ENCODE assay signal across 17 cellular contexts in the genomic region with DNA sequence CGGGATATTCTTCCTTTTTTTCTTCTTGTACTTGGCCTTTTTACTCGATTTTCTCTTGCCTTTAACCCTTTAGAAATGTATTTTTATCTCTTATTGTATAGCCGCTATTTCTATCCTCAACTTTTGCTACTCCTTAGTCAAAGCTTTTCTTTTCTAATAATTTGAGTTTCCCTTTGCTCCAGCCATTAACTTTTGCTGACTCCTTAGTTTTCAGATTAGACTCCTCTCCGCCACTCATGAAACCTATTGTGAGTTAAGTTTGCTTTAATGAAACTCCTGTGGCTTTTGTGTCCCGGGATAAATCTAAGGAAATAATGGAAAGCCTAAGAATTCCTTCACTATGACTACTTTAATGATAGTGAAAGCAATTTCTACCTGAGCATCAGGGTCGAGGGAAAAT.
DNase-seq lines count a peak whose midpoint lies in the region; ATAC-seq, FAIRE-seq and TF ChIP-seq lines count a peak whose summit lies in the region.
"Had no signal": no experiment of that assay in that cellular context is flagged by ENCODE, and none has a peak within 500 bp of the region (broad histone marks: within the 10 kb centered on the region; RNA-seq: fewer than 3 reads in every experiment).

No MANE protein-coding gene starts in this region.

- H2AFZ ChIP-seq in K562 (ENCODE audit: low read depth, low read length), result peak overlapping the region; percentile 40; the same call in 1 of the 2 replicates

- no peak for TF ChIP-seq EP300 in K562 (IDR thresholded peaks at IDR 0.05; ENCODE audit: low read length)
- no peak for TF ChIP-seq EP300 in sigmoid colon (IDR thresholded peaks at IDR 0.05)

- H3K9me3 ChIP-seq in heart right ventricle, result no peaks in the 10 kb centered on the region
- H3K9me3 ChIP-seq in K562 (replicated peaks; ENCODE audit: control insufficient read depth, insufficient read depth, low read depth, low read length), result no peaks in the 10 kb centered on the region
- H3K9me3 ChIP-seq in muscle layer of colon (ENCODE audit: low read length), result no peaks in the 10 kb centered on the region
- no peaks in the 10 kb centered on the region for H3K9me3 ChIP-seq in sigmoid colon
- no peaks in the 10 kb centered on the region for H3K9me3 ChIP-seq in naive thymus-derived CD4-positive, alpha-beta T cell (ENCODE audit: control insufficient read depth in 2 of 3, low read length in 3 of 3)
- H3K9me3 ChIP-seq: Peyer's patch had no signal

- H3K27ac ChIP-seq in heart right ventricle, result peak overlapping the region in 8 of 10 donors; percentile 2 to 67 (median 42)
- H3K27ac ChIP-seq in K562 (ENCODE audit: extremely low read depth, low read depth, low read length), result no peak overlapping the region
- H3K27ac ChIP-seq in muscle layer of colon (ENCODE audit: low read depth, low read length), result peak overlapping the region; percentile 10
- peak overlapping the region in 3 of 4 donors; percentile 0 to 52 (median 20) for H3K27ac ChIP-seq in sigmoid colon
- no peak overlapping the region for H3K27ac ChIP-seq in naive thymus-derived CD4-positive, alpha-beta T cell (ENCODE audit: low read depth, low read length)

- H3K79me2 ChIP-seq in K562 (ENCODE audit: control insufficient read depth, insufficient read depth, low read length), result no peaks in the 10 kb centered on the region

- in situ Hi-C loops in K562 (cut with MboI), result no loop called here

- H3K9ac ChIP-seq in K562 (ENCODE audit: insufficient read depth in 1 of 2, low read depth in 2 of 2, low read length in 2 of 2) (no peak overlapping the region), muscle layer of colon (ENCODE audit: low read length) (no peak overlapping the region)

- no peak overlapping the region for H3K4me3 Mint-ChIP-seq in naive thymus-derived CD4-positive, alpha-beta T cell

- TF ChIP-seq CTCF in heart right ventricle (IDR thresholded peaks at IDR 0.05) (no peak), K562 (IDR thresholded peaks at IDR 0.05 in 2 of 3, conservative IDR thresholded peaks at IDR 0.05 in 1 of 3; ENCODE audit: insufficient read depth in 2 of 3, low read depth in 1 of 3, low read length in 3 of 3) (no peak), sigmoid colon (IDR thresholded peaks at IDR 0.05) (no peak)

- H3K27me3 ChIP-seq in heart right ventricle (no peaks in the 10 kb centered on the region), K562 (ENCODE audit: control insufficient read depth in 2 of 2, insufficient read depth in 2 of 2, low read length in 2 of 2) (no peaks in the 10 kb centered on the region), muscle layer of colon (ENCODE audit: control insufficient read depth in 1 of 2, insufficient read depth in 2 of 2, low read length in 2 of 2) (no peaks in the 10 kb centered on the region), sigmoid colon (no peaks in the 10 kb centered on the region)
- no peaks in the 10 kb centered on the region for H3K27me3 ChIP-seq in naive thymus-derived CD4-positive, alpha-beta T cell (ENCODE audit: control insufficient read depth in 2 of 2, insufficient read depth in 2 of 2, low read length in 2 of 2)
- H3K27me3 ChIP-seq: Peyer's patch had no signal

- CTCF ChIA-PET in K562 (lab: Yijun Ruan, JAX; ENCODE audit: low intra/inter-chr PET ratio), result no interaction called here
- CTCF ChIA-PET in naive thymus-derived CD4-positive, alpha-beta T cell (lab: Charles Lee), result no interaction called here

- ATAC-seq in heart right ventricle (no peak), left cardiac atrium (no peak), K562 (no peak), GM18868 (IDR thresholded peaks at IDR 0.05; ENCODE audit: unreplicated experiment) (no peak)
- ATAC-seq in naive thymus-derived CD4-positive, alpha-beta T cell, result no peak

- H3K9me1 ChIP-seq in K562 (ENCODE audit: control insufficient read depth, insufficient read depth, low read length), result no peaks in the 10 kb centered on the region

- peaks cover 0 to 6% (median 0%) of the 10 kb centered on the region in 5 donors for H3K27me3 Mint-ChIP-seq in naive thymus-derived CD4-positive, alpha-beta T cell

- H3K36me3 Mint-ChIP-seq in naive thymus-derived CD4-positive, alpha-beta T cell, result no peaks in the 10 kb centered on the region

- H3K4me3 ChIP-seq in heart right ventricle, result no peak overlapping the region
- no peak overlapping the region for H3K4me3 ChIP-seq in K562
- no peak overlapping the region for H3K4me3 ChIP-seq in muscle layer of colon (ENCODE audit: low read depth in 1 of 2, low read length in 2 of 2)
- H3K4me3 ChIP-seq in sigmoid colon, result no peak overlapping the region
- no peak overlapping the region for H3K4me3 ChIP-seq in naive thymus-derived CD4-positive, alpha-beta T cell (ENCODE audit: low read length)
- H3K4me3 ChIP-seq: Peyer's patch had no signal

- POLR2A ChIA-PET in K562 (lab: Yijun Ruan, JAX), result interaction anchor here (0.8 kb wide), 1 partner anchor 9 kb away, joined by 3 read pairs; no protein-coding TSS in a partner anchor
- POLR2A ChIA-PET in naive thymus-derived CD4-positive, alpha-beta T cell (lab: Charles Lee), result no interaction called here

- H3K4me1 ChIP-seq in heart right ventricle (peaks cover 0 to 43% (median 15%) of the 10 kb centered on the region in 9 donors), K562 (replicated peaks in 1 of 2; ENCODE audit: control insufficient read depth in 2 of 2, insufficient read depth in 2 of 2, low read length in 2 of 2) (peaks cover 0 to 3% of the 10 kb centered on the region in 2 experiments; a peak in 1 of 5 replicates), muscle layer of colon (ENCODE audit: insufficient read depth, low read length) (peaks cover 45% of the 10 kb centered on the region), sigmoid colon (peaks cover 0 to 67% (median 24%) of the 10 kb centered on the region in 4 donors)
- H3K4me1 ChIP-seq in naive thymus-derived CD4-positive, alpha-beta T cell (ENCODE audit: control insufficient read depth in 2 of 2, insufficient read depth in 2 of 2, low read length in 2 of 2), result no peaks in the 10 kb centered on the region

- peaks cover 0 to 7% (median 0%) of the 10 kb centered on the region in 7 donors for H3K4me1 Mint-ChIP-seq in naive thymus-derived CD4-positive, alpha-beta T cell

- H3K36me3 ChIP-seq in heart right ventricle (no peaks in the 10 kb centered on the region), K562 (ENCODE audit: control insufficient read depth, insufficient read depth, low read length) (no peaks in the 10 kb centered on the region), muscle layer of colon (ENCODE audit: insufficient read depth, low read length) (no peaks in the 10 kb centered on the region), sigmoid colon (no peaks in the 10 kb centered on the region)
- H3K36me3 ChIP-seq in naive thymus-derived CD4-positive, alpha-beta T cell (ENCODE audit: control insufficient read depth in 2 of 3, insufficient read depth in 3 of 3, low read length in 3 of 3), result no peaks in the 10 kb centered on the region
- H3K36me3 ChIP-seq: Peyer's patch had no signal

- no peak overlapping the region for H3K27ac Mint-ChIP-seq in naive thymus-derived CD4-positive, alpha-beta T cell

- no peak for FAIRE-seq in K562 (lab: Jason Lieb, UNC)
- FAIRE-seq: GM12891, GM18507 had no signal

- no peak for TF ChIP-seq RAD21 in K562 (CRISPR knock-in tag; conservative IDR thresholded peaks at IDR 0.05 in 1 of 2, IDR thresholded peaks at IDR 0.05 in 1 of 2)

- H3K9me3 Mint-ChIP-seq in naive thymus-derived CD4-positive, alpha-beta T cell, result no peaks in the 10 kb centered on the region

- intact Hi-C loops in heart right ventricle (cut with DNase I) (loop anchor here in 3 of 10 donors (10.0 kb wide), 3 partner anchors 200 to 590 kb away; partner anchors contain the start of gene CITED2 (in 1 of the 3)), left cardiac atrium (cut with DNase I) (loop anchor here in 1 of 2 donors (5.0 to 10.0 kb wide), 2 partner anchors 200 to 592 kb away; partner anchors contain the start of gene CITED2), K562 (cut with micrococcal nuclease) (no loop called here), sigmoid colon (cut with DNase I) (no loop called here)
- intact Hi-C loops in naive thymus-derived CD4-positive, alpha-beta T cell (cut with micrococcal nuclease), result no loop called here

- no TSS peak for BruUV-seq in K562 (replicated peaks; lab: Mats Ljungman, UMichigan)

- 66 to 71% methylated on average over 6 of the region's 6 CpGs for whole genome bisulfite sequencing in heart right ventricle, 2 donors
- WGBS in K562 (ENCODE audit: insufficient coverage, low coverage, missing lambda C conversion rate), result 32% methylated on average over 6 of the region's 6 CpGs
- WGBS in sigmoid colon, 2 donors, result 81 to 82% methylated on average over 6 of the region's 6 CpGs

- H4K20me1 ChIP-seq in K562 (replicated peaks; ENCODE audit: control insufficient read depth, insufficient read depth, low read length), result no peaks in the 10 kb centered on the region

- H3K4me2 ChIP-seq in K562 (ENCODE audit: insufficient read depth, low read length), result no peak overlapping the region

- TF ChIP-seq POLR2A in K562 (conservative IDR thresholded peaks at IDR 0.05), result no peak
- TF ChIP-seq POLR2A in sigmoid colon (IDR thresholded peaks at IDR 0.05), result no peak

- DNase-seq in heart right ventricle, result no peak
- no peak for DNase-seq in left cardiac atrium
- DNase-seq in K562 (ENCODE audit: extremely low read depth in 1 of 4, low spot score in 3 of 4), result no peak
- no peak for DNase-seq in sigmoid colon
- DNase-seq in naive thymus-derived CD4-positive, alpha-beta T cell, result no peak
- no peak for DNase-seq in hippocampal formation (lab: John Stamatoyannopoulos, UW)
- DNase-seq: C1 segment of cervical spinal cord, DMS 273 treated with DMSO at 0.1 percent for 48 hours, GF-D8, Karpas-422, NCI-H1694, Peyer's patch, Right ventricle myocardium superior had no signal

TF ChIP-seq in K562, 482 proteins besides CTCF, POLR2A, EP300 and RAD21 (continues in another document):
- TF ChIP-seq MAFG (tag; conservative IDR thresholded peaks at IDR 0.05) (peak; percentile 63), ZBTB49 (CRISPR knock-in tag; IDR thresholded peaks at IDR 0.05; ENCODE audit: borderline replicate concordance) (no peak), C11orf30 (IDR thresholded peaks at IDR 0.05; ENCODE audit: low read depth) (peak; percentile 70), MAFF (IDR thresholded peaks at IDR 0.05; ENCODE audit: low read length) (peak; percentile 69)

Comparison
In these comparisons a context has a peak if more than half of its experiments do, and no peak if none do; other contexts are left out.
1. H3K27ac ChIP-seq: peak in heart right ventricle (8 of 10), muscle layer of colon (single experiment) and sigmoid colon (3 of 4); none in K562 (single experiment) and naive thymus-derived CD4-positive, alpha-beta T cell (single experiment).